19 cellular contexts compared by ENCODE assay signal in the genomic region with DNA sequence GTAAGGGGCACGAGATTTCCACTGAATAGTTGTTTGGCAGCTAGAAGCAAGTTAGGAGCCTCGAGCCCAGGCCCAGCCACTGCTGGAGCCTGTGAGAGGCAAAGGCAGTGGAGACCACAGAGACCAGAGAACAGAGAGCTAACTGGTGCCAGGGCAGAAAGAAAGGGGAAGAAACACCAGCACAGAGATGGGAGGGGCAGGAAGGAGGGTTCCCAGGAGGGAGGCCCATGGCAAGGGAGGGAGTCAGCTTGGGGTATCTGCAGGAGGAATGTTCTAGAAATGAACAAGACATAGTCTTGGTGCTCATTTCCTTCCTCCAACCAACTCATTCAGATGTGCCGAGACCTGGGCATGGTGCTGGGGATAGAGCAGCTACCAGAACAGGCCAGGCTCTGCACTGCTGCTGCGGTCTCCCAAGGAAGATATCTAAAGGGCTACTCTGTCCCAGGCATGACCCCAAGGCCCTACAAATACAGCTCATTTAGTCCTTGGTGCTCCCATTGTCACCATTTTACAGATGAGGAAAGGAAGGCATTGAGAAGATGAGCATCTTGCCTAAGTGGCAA. TPM values are rescaled to one million over a fixed set of nuclear protein-coding genes. Genes with fewer than 3 reads are reported as not detected.
DNase-seq lines count a peak whose midpoint lies in the region; ATAC-seq and TF ChIP-seq lines count a peak whose summit lies in the region.
"Had no signal": no experiment of that assay in that cellular context is flagged by ENCODE, and none has a peak within 500 bp of the region (broad histone marks: within the 10 kb centered on the region; RNA-seq: fewer than 3 reads in every experiment).

No MANE protein-coding gene starts in this region.

- peak in 1 of 2 experiments; percentile 88 for DNase-seq in HL-60 (ENCODE audit: low read depth in 1 of 2, low spot score in 1 of 2)
- peak; percentile 54 for DNase-seq in NOMO-1 treated with DMSO at 0.1 percent for 48 hours (lab: John Stamatoyannopoulos, UW; ENCODE audit: unreplicated experiment)
- peak; percentile 50 for DNase-seq in globus pallidus (ENCODE audit: low spot score)
- peak; percentile 12 for DNase-seq in putamen (ENCODE audit: low spot score)
- DNase-seq in H4 (ENCODE audit: low spot score) = no peak
- DNase-seq in HT-29 (ENCODE audit: low spot score) = no peak
- DNase-seq: activated CD4-positive, alpha-beta T cell treated with anti-CD3 and anti-CD28 coated beads for 48 hours; activated naive CD4-positive, alpha-beta T cell; effector memory CD4-positive, alpha-beta T cell; mammary epithelial cell; NCI-H1048; NCI-H2081; NCI-H510A treated with DMSO at 0.1 percent for 48 hours; nephron progenitor cell had no signal

- no peak for TF ChIP-seq CTCF in HL-60 (IDR thresholded peaks at IDR 0.05; ENCODE audit: insufficient read depth, low read length)

- ATAC-seq in GM18502 (IDR thresholded peaks at IDR 0.05; ENCODE audit: poor library complexity, unreplicated experiment) (no peak), HG03175 (IDR thresholded peaks at IDR 0.05; ENCODE audit: unreplicated experiment) (no peak)

- peak overlapping the region; percentile 25 for H3K27ac ChIP-seq in HL-60 (replicated peaks)
- H3K27ac ChIP-seq: SJSA1 had no signal

- H3K27me3 ChIP-seq in HL-60 (ENCODE audit: insufficient read depth, poor library complexity, severe bottlenecking) = no peaks in the 10 kb centered on the region

- H3K4me3 ChIP-seq in HL-60 (replicated peaks; ENCODE audit: insufficient read depth, low read length) = no peak overlapping the region
- H3K4me3 ChIP-seq: SJSA1 had no signal

RNA-seq across cellular contexts. Expression of a gene that starts 10.7 kb away (rescaled TPM):
- total RNA-seq in H4 (2014; rRNA removed; shearing (Covaris generic)) = 0.53 and 1.3 TPM in 2 replicates
- not detected in 2 replicates for total RNA-seq in HT-29 (2014; rRNA removed; shearing (Covaris generic))
- total RNA-seq: G401, OCI-LY7, SJSA1 had no signal

Comparison
In these comparisons a context has a peak if more than half of its experiments do, and no peak if none do; other contexts are left out.
1. DNase-seq: peak in NOMO-1 treated with DMSO at 0.1 percent for 48 hours (single experiment), globus pallidus (single experiment) and putamen (single experiment); none in H4 (single experiment) and HT-29 (single experiment).